In the genomic region with DNA sequence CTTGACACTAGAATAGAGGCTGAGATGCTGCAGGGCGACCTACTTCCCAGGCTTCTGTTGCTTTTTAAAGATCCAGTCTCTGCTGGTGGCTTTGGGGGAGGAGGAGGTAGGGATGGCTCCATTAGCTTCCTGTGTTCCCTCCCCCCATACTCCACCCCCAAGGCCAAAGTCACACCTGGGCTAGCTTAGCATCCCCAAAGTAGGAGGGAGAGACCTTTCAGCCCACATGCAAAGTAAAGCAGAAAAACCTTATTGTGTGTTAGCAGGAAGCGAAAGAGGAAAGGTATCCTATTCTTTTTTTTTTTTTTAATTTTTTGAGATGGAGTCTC, we compare ENCODE assay signal across 1 cellular context.
TF ChIP-seq lines count a peak whose summit lies in the region.

No MANE protein-coding gene starts in this region.

TF ChIP-seq in HCT116, 20 proteins besides CTCF, POLR2A, EP300 and RAD21 (continued from another document):
- TF ChIP-seq MAX (IDR thresholded peaks at IDR 0.05) (no peak), EZH2phosphoT487 (IDR thresholded peaks at IDR 0.05; ENCODE audit: borderline replicate concordance) (no peak), ZFX (IDR thresholded peaks at IDR 0.05) (no peak), CBX3 (IDR thresholded peaks at IDR 0.05; ENCODE audit: low read depth) (no peak), SIN3A (IDR thresholded peaks at IDR 0.05; ENCODE audit: low read depth) (no peak), JUND (IDR thresholded peaks at IDR 0.05) (no peak), YY1 (IDR thresholded peaks at IDR 0.05; ENCODE audit: extremely low read depth, insufficient replicate concordance, low read depth, low read length) (no peak), EGR1 (IDR thresholded peaks at IDR 0.05; ENCODE audit: low read depth) (no peak), CEBPB (IDR thresholded peaks at IDR 0.05; ENCODE audit: low read depth) (no peak), ELF1 (IDR thresholded peaks at IDR 0.05; ENCODE audit: borderline replicate concordance, low read depth) (no peak)
- TF ChIP-seq, protein P1, sequence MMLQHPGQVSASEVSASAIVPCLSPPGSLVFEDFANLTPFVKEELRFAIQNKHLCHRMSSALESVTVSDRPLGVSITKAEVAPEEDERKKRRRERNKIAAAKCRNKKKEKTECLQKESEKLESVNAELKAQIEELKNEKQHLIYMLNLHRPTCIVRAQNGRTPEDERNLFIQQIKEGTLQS (IDR thresholded peaks at IDR 0.05) = no peak
